ENCODE assay signal across 14 cellular contexts in genomic region chr4:128782875-128783614, GRCh38. TPM values are rescaled to one million over a fixed set of nuclear protein-coding genes. Genes with fewer than 3 reads are reported as not detected.
DNase-seq lines count a peak whose midpoint lies in the region; ATAC-seq and TF ChIP-seq lines count a peak whose summit lies in the region.
"Had no signal": no experiment of that assay in that cellular context is flagged by ENCODE, and none has a peak within 500 bp of the region (broad histone marks: within the 10 kb centered on the region; RNA-seq: fewer than 3 reads in every experiment).

No MANE protein-coding gene starts in this region.

- H2AFZ ChIP-seq in PC-3 (ENCODE audit: low read length): no peak overlapping the region

- peak; percentile 45 for DNase-seq in EH (ENCODE audit: low read depth)
- DNase-seq in PC-3: peak; percentile 3
- no peak for DNase-seq in nephron progenitor cell
- DNase-seq in NCI-H345 treated with DMSO at 0.1 percent for 48 hours (lab: John Stamatoyannopoulos, UW; ENCODE audit: unreplicated experiment): no peak
- no peak for DNase-seq in GM10248 (ENCODE audit: extremely low spot score)
- DNase-seq in iPS-NIHi7 (ENCODE audit: extremely low spot score): no peak
- DNase-seq: NCI-H1694 treated with DMSO at 0.1 percent for 48 hours, ovary, SHP77, T1000 had no signal

- H3K4me1 ChIP-seq in PC-3 (ENCODE audit: insufficient read depth, low read length): no peaks in the 10 kb centered on the region

- no peaks in the 10 kb centered on the region for H3K9me2 ChIP-seq in PC-3 (replicated peaks; ENCODE audit: low read length)

- H3K4me1 Mint-ChIP-seq in nephron progenitor cell: peaks cover 21% of the 10 kb centered on the region

- no peak overlapping the region for H3K4me3 ChIP-seq in PC-3 (ENCODE audit: low read length)
- H3K4me3 ChIP-seq: ovary had no signal

- intact Hi-C loops in PC-3 (cut with micrococcal nuclease): loop anchor here (1.0 kb wide), 1 partner anchor 80 kb away; no protein-coding TSS in a partner anchor

- TF ChIP-seq CTCF in PC-3 (conservative IDR thresholded peaks at IDR 0.05; ENCODE audit: low read depth, low read length): no peak
- TF ChIP-seq CTCF in nephron progenitor cell (IDR thresholded peaks at IDR 0.05): no peak
- no peak for TF ChIP-seq CTCF in GM10248 (IDR thresholded peaks at IDR 0.05; ENCODE audit: control extremely low read depth, extremely low read depth, low read depth, missing control alignments)

- POLR2A ChIA-PET in PC-3 (lab: Charles Lee; ENCODE audit: unreplicated experiment) (no interaction called here), GM10248 (lab: Yijun Ruan, JAX) (no interaction called here)

- H3K9me3 Mint-ChIP-seq in nephron progenitor cell: peaks cover 9% of the 10 kb centered on the region
- H3K9me3 Mint-ChIP-seq: activated CD8-positive, alpha-beta T cell treated with anti-CD3 and anti-CD28 coated beads for 36 hours; type B pancreatic cell had no signal

- H3K27me3 ChIP-seq in PC-3 (ENCODE audit: low read length): no peaks in the 10 kb centered on the region
- H3K27me3 ChIP-seq: ovary had no signal

- no peaks in the 10 kb centered on the region for H4K20me1 ChIP-seq in PC-3 (ENCODE audit: low read length)

- no peaks in the 10 kb centered on the region for H3K9me3 ChIP-seq in PC-3 (ENCODE audit: low read length)
- H3K9me3 ChIP-seq: ovary had no signal

- H3K36me3 ChIP-seq in PC-3 (ENCODE audit: low read depth, low read length): no peaks in the 10 kb centered on the region
- H3K36me3 ChIP-seq: ovary had no signal

- H3F3A ChIP-seq in PC-3 (ENCODE audit: low read length, unreplicated experiment): no peaks in the 10 kb centered on the region

- H3K27ac ChIP-seq in PC-3 (ENCODE audit: low read length): no peak overlapping the region
- H3K27ac ChIP-seq: ovary had no signal

- no TSS peak for BruUV-seq in PC-3 (replicated peaks; lab: Mats Ljungman, UMichigan)

- no peaks in the 10 kb centered on the region for H3K79me2 ChIP-seq in PC-3 (ENCODE audit: low read length)

- peak overlapping the region; percentile 42 for H3K27ac Mint-ChIP-seq in nephron progenitor cell
- H3K27ac Mint-ChIP-seq: activated CD8-positive, alpha-beta T cell treated with anti-CD3 and anti-CD28 coated beads for 36 hours; type B pancreatic cell had no signal

- no peaks in the 10 kb centered on the region for H3K36me3 Mint-ChIP-seq in nephron progenitor cell (ENCODE audit: low read depth)
- H3K36me3 Mint-ChIP-seq: type B pancreatic cell had no signal

- no peak overlapping the region for H3K9ac ChIP-seq in PC-3 (ENCODE audit: low read length)

- ATAC-seq in PC-3 (peak; percentile 29; the same call in 1 of the 2 replicates), esophagus mucosa (peak; percentile 36)
- no peak for ATAC-seq in activated CD4-positive, CD25-positive, alpha-beta regulatory T cell treated with anti-CD3 and anti-CD28 coated beads, Interleukin-2, amount 50 U/mL, for 24 hours

- H3K4me2 ChIP-seq in PC-3 (ENCODE audit: low read length): no peak overlapping the region

- CTCF ChIA-PET in PC-3 (lab: Charles Lee): interaction anchor here (0.6 kb wide), 1 partner anchor 54 kb away, joined by 5 read pairs; no protein-coding TSS in a partner anchor
- CTCF ChIA-PET in GM10248 (lab: Yijun Ruan, JAX): interaction anchor here (0.8 to 2.5 kb wide), 6 partner anchors 8 to 858 kb away, joined by 3 to 12 read pairs (median 4); no protein-coding TSS in a partner anchor

- H3K27me3 Mint-ChIP-seq in nephron progenitor cell (ENCODE audit: low read depth, poor library complexity): peaks cover 5% of the 10 kb centered on the region
- H3K27me3 Mint-ChIP-seq: type B pancreatic cell had no signal

- H3K4me3 Mint-ChIP-seq in nephron progenitor cell: no peak overlapping the region
- H3K4me3 Mint-ChIP-seq: activated CD8-positive, alpha-beta T cell treated with anti-CD3 and anti-CD28 coated beads for 36 hours; type B pancreatic cell had no signal

RNA-seq across cellular contexts. Expression of gene JADE1, which starts 26.5 kb away (rescaled TPM):
- total RNA-seq in PC-3 (2014; rRNA removed): 10.8 and 10.9 TPM in 2 replicates
- 9.8 TPM for total RNA-seq in esophagus mucosa

Comparison
In these comparisons a context has a peak if more than half of its experiments do, and no peak if none do; other contexts are left out.
1. DNase-seq: peak in EH (single experiment) and PC-3 (single experiment); none in nephron progenitor cell (single experiment), NCI-H345 treated with DMSO at 0.1 percent for 48 hours (single experiment), GM10248 (single experiment) and iPS-NIHi7 (single experiment).
2. ATAC-seq: peak in PC-3 (single experiment) and esophagus mucosa (single experiment); none in activated CD4-positive, CD25-positive, alpha-beta regulatory T cell treated with anti-CD3 and anti-CD28 coated beads, Interleukin-2, amount 50 U/mL, for 24 hours (0 of 2).